In genomic region chr5:57413145-57413544, GRCh38 we compare ENCODE assay signal across 29 cellular contexts.
"Had no signal": no experiment of that assay in that cellular context is flagged by ENCODE, and none has a peak within 500 bp of the region (broad histone marks: within the 10 kb centered on the region; RNA-seq: fewer than 3 reads in every experiment).

No MANE protein-coding gene starts in this region.

- DNase-seq: activated CD4-positive, alpha-beta memory T cell treated with anti-CD3 and anti-CD28 coated beads, Interleukin-2, amount 10 ng/mL, durations not matched to agents 7 days and 5 days; activated CD4-positive, alpha-beta T cell treated with anti-CD3 and anti-CD28 coated beads for 1 hour; activated CD4-positive, alpha-beta T cell treated with anti-CD3 and anti-CD28 coated beads for 36 hours; activated CD4-positive, alpha-beta T cell treated with anti-CD3 and anti-CD28 coated beads for 48 hours; activated CD4-positive, alpha-beta T cell treated with anti-CD3 and anti-CD28 coated beads, Interleukin-2, amount 10 ng/mL, durations not matched to agents 7 days and 5 days; activated CD4-positive, alpha-beta T cell treated with anti-CD3 and anti-CD28 coated beads, Interleukin-2, amount 50 U/mL, for 48 hours; activated CD4-positive, CD25-positive, alpha-beta regulatory T cell; activated CD8-positive, alpha-beta memory T cell treated with anti-CD3 and anti-CD28 coated beads for 24 hours; activated CD8-positive, alpha-beta memory T cell treated with anti-CD3 and anti-CD28 coated beads, Interleukin-2, amount 10 ng/mL, durations not matched to agents 7 days and 5 days; activated CD8-positive, alpha-beta memory T cell treated with anti-CD3 and anti-CD28 coated beads, Interleukin-2, amount 50 U/mL, for 48 hours; activated CD8-positive, alpha-beta T cell treated with anti-CD3 and anti-CD28 coated beads, Interleukin-2, amount 10 ng/mL, durations not matched to agents 7 days and 5 days; activated effector memory CD4-positive, alpha-beta T cell treated with Interleukin-2 at 50 U/mL for 16 hours; activated gamma-delta T cell; activated naive CD4-positive, alpha-beta T cell treated with anti-CD3 and anti-CD28 coated beads, Interleukin-2, amount 10 ng/mL, durations not matched to agents 7 days and 5 days; activated naive CD4-positive, alpha-beta T cell treated with Interleukin-2 at 50 U/mL for 16 hours; activated naive CD8-positive, alpha-beta T cell treated with anti-CD3 and anti-CD28 coated beads, Interleukin-2, amount 10 ng/mL, durations not matched to agents 7 days and 5 days; activated naive CD8-positive, alpha-beta T cell treated with anti-CD3 and anti-CD28 coated beads, Interleukin-2, amount 50 U/mL, for 24 hours; activated T-cell treated with anti-CD3 and anti-CD28 coated beads, Interleukin-2, amount 50 U/mL, for 24 hours; activated T-cell treated with anti-CD3 and anti-CD28 coated beads, Interleukin-2, amount 50 U/mL, for 48 hours; adrenal gland; amniotic stem cell; aorta; caudate nucleus; cerebellar nuclear complex; T-helper 17 cell; WERI-Rb-1 had no signal

- H3K36me3 ChIP-seq: adrenal gland, cardiac muscle cell, WERI-Rb-1 had no signal

- H3K27me3 ChIP-seq: adrenal gland, cardiac muscle cell had no signal

- H3K27ac ChIP-seq: cardiac muscle cell, WERI-Rb-1 had no signal

- H3K4me3 ChIP-seq: adrenal gland, cardiac muscle cell had no signal

- H3K9me3 ChIP-seq: adrenal gland had no signal

- ATAC-seq: activated CD4-positive, alpha-beta T cell treated with anti-CD3 and anti-CD28 coated beads for 36 hours; activated CD4-positive, CD25-positive, alpha-beta regulatory T cell treated with anti-CD3 and anti-CD28 coated beads, Interleukin-2, amount 50 U/mL, for 24 hours; activated CD8-positive, alpha-beta memory T cell treated with anti-CD3 and anti-CD28 coated beads, Interleukin-2, amount 10 ng/mL, durations not matched to agents 7 days and 5 days; activated CD8-positive, alpha-beta T cell treated with anti-CD3 and anti-CD28 coated beads, Interleukin-2, amount 10 ng/mL, durations not matched to agents 7 days and 5 days; activated naive CD8-positive, alpha-beta T cell treated with anti-CD3 and anti-CD28 coated beads, Interleukin-2, amount 50 U/mL, for 24 hours; T-helper 17 cell; WTC11 had no signal
